In the genomic region with DNA sequence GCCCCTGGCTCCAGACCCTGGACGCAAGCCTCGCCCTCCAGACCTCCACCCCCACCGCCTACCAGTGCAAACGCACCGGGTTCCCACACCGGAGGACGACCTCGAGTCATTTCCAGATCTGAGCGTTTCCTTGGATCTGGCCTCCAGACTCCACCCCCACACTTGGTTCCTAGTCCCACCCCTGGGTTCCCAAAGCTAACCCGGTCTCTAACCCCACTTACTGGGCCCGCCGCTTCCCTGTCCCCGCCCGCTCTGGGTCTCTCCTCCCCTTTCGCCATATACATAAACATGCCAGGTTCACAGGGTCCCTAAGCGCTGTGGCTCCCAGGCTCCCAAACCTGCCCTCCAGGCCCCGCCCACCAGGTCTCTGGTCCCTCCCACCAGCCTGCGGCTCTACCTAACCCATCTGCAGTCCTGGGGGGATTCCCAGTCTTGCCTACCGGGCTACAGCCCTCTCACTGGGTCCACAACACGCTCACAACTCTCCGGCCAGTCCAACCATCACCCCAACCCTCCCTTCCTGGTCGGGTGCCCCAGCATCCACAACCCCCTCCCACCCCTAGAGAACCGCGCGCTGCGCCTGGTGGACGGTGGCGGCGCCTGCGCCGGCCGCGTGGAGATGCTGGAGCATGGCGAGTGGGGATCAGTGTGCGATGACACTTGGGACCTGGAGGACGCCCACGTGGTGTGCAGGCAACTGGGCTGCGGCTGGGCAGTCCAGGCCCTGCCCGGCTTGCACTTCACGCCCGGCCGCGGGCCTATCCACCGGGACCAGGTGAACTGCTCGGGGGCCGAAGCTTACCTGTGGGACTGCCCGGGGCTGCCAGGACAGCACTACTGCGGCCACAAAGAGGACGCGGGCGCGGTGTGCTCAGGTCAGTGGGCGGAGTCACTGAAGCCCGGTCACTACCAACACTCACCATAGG, we compare ENCODE assay signal across 8 cellular contexts. TPM values are rescaled to one million over a fixed set of nuclear protein-coding genes. Genes with fewer than 3 reads are reported as not detected.
DNase-seq lines count a peak whose midpoint lies in the region; ATAC-seq and TF ChIP-seq lines count a peak whose summit lies in the region.

No MANE protein-coding gene starts in this region.

- TF ChIP-seq CTCF in OCI-LY1 (IDR thresholded peaks at IDR 0.05; ENCODE audit: low read length) (no peak), epithelial cell of proximal tubule (conservative IDR thresholded peaks at IDR 0.05; ENCODE audit: low read depth, low read length) (no peak), neural progenitor cell (IDR thresholded peaks at IDR 0.05) (no peak)

- ATAC-seq in HG03097 (IDR thresholded peaks at IDR 0.05; ENCODE audit: low FRiP score, unreplicated experiment), result no peak

- no peak overlapping the region for H3K27ac ChIP-seq in BLaER1 treated with 17β-estradiol and CSF1 and Interleukin-3, amounts not matched to agents 10 nM and 100 nM
- H3K27ac ChIP-seq in OCI-LY1 (ENCODE audit: low read depth, low read length, poor library complexity, severe bottlenecking), result no peak overlapping the region
- no peak overlapping the region for H3K27ac ChIP-seq in neural progenitor cell

- H3K36me3 ChIP-seq in BLaER1 treated with 17β-estradiol and CSF1 and Interleukin-3, amounts not matched to agents 10 nM and 100 nM, result no peaks in the 10 kb centered on the region
- H3K36me3 ChIP-seq in OCI-LY1 (ENCODE audit: insufficient read depth, low read length) (no peaks in the 10 kb centered on the region), neural progenitor cell (no peaks in the 10 kb centered on the region)

- peak overlapping the region in 8 of 10 experiments; percentile 5 to 60 (median 34); a peak in 9 of 20 replicates for H3K4me3 ChIP-seq in BLaER1 treated with 17β-estradiol and CSF1 and Interleukin-3, amounts not matched to agents 10 nM and 100 nM
- H3K4me3 ChIP-seq in OCI-LY1 (ENCODE audit: low read depth, low read length, poor library complexity, severe bottlenecking) (peak overlapping the region; percentile 63), epithelial cell of proximal tubule (ENCODE audit: low read depth, low read length) (peak overlapping the region; percentile 28), neural progenitor cell (peak overlapping the region; percentile 56)

- peaks cover 49% of the 10 kb centered on the region for H3K4me1 Mint-ChIP-seq in neural progenitor cell

- DNase-seq in epithelial cell of proximal tubule (ENCODE audit: low read depth), result no peak
- peak; percentile 67 for DNase-seq in neural progenitor cell (ENCODE audit: low spot score)
- DNase-seq in NCI-H2081 treated with DMSO at 0.1 percent for 48 hours (lab: John Stamatoyannopoulos, UW), result no peak
- no peak for DNase-seq in NCI-H2029 (lab: John Stamatoyannopoulos, UW)
- no peak for DNase-seq in stimulated activated CD4-positive, alpha-beta T cell treated with anti-CD3 and anti-CD28 coated beads, Interleukin-4, amount 100 ng/mL, for 4 hours

- H3K4me2 ChIP-seq in BLaER1 treated with 17β-estradiol and CSF1 and Interleukin-3, amounts not matched to agents 10 nM and 100 nM, result peak overlapping the region; percentile 57 to 96 (median 76)
- peak overlapping the region; percentile 79 for H3K4me2 ChIP-seq in OCI-LY1 (ENCODE audit: low read length)
- peak overlapping the region; percentile 93 for H3K4me2 ChIP-seq in neural progenitor cell

- no peak overlapping the region for H3K27ac Mint-ChIP-seq in neural progenitor cell

- H2AFZ ChIP-seq in OCI-LY1 (ENCODE audit: low read length), result no peak overlapping the region
- peak overlapping the region; percentile 63 for H2AFZ ChIP-seq in neural progenitor cell (replicated peaks)

- no peaks in the 10 kb centered on the region for H4K20me1 ChIP-seq in BLaER1 treated with 17β-estradiol and CSF1 and Interleukin-3, amounts not matched to agents 10 nM and 100 nM
- no peaks in the 10 kb centered on the region for H4K20me1 ChIP-seq in OCI-LY1 (ENCODE audit: insufficient read depth, low read length)
- H4K20me1 ChIP-seq in neural progenitor cell (ENCODE audit: low read depth), result peaks cover 12% of the 10 kb centered on the region

- peaks cover 51 to 73% (median 55%) of the 10 kb centered on the region in 10 experiments for H3K4me1 ChIP-seq in BLaER1 treated with 17β-estradiol and CSF1 and Interleukin-3, amounts not matched to agents 10 nM and 100 nM
- H3K4me1 ChIP-seq in OCI-LY1 (ENCODE audit: insufficient read depth, low read length, severe bottlenecking) (peaks cover 25% of the 10 kb centered on the region), neural progenitor cell (peaks cover 36% of the 10 kb centered on the region)

- H3K4me3 Mint-ChIP-seq in neural progenitor cell, result peak overlapping the region; percentile 79

- H3K9me2 ChIP-seq in OCI-LY1 (ENCODE audit: low read depth, low read length), result no peaks in the 10 kb centered on the region

- peak overlapping the region in 2 of 11 experiments; percentile 33 to 61; a peak in 1 of 22 replicates for H3K9ac ChIP-seq in BLaER1 treated with 17β-estradiol and CSF1 and Interleukin-3, amounts not matched to agents 10 nM and 100 nM
- H3K9ac ChIP-seq in OCI-LY1 (ENCODE audit: low read length) (peak overlapping the region; percentile 44; the same call in 1 of the 2 replicates), neural progenitor cell (no peak overlapping the region)

- no peaks in the 10 kb centered on the region for H3K36me3 Mint-ChIP-seq in neural progenitor cell

- H3K9me3 Mint-ChIP-seq in neural progenitor cell, result no peaks in the 10 kb centered on the region

- peaks cover 28 to 36% (median 32%) of the 10 kb centered on the region in 11 experiments for H3K27me3 ChIP-seq in BLaER1 treated with 17β-estradiol and CSF1 and Interleukin-3, amounts not matched to agents 10 nM and 100 nM
- H3K27me3 ChIP-seq in OCI-LY1 (ENCODE audit: insufficient read depth, low read length), result peaks cover 5% of the 10 kb centered on the region
- peaks cover 99% of the 10 kb centered on the region for H3K27me3 ChIP-seq in neural progenitor cell

- no peaks in the 10 kb centered on the region for H3F3A ChIP-seq in OCI-LY1 (ENCODE audit: insufficient read depth, low read length)
- H3F3A ChIP-seq in neural progenitor cell (ENCODE audit: low read depth), result peaks cover 20% of the 10 kb centered on the region

- peaks cover 31% of the 10 kb centered on the region for H3K27me3 Mint-ChIP-seq in neural progenitor cell (ENCODE audit: insufficient read depth, low read depth)

- no peaks in the 10 kb centered on the region for H3K9me3 ChIP-seq in BLaER1 treated with 17β-estradiol and CSF1 and Interleukin-3, amounts not matched to agents 10 nM and 100 nM (replicated peaks in 1 of 11)
- no peaks in the 10 kb centered on the region for H3K9me3 ChIP-seq in OCI-LY1 (ENCODE audit: low read length)
- H3K9me3 ChIP-seq in neural progenitor cell (ENCODE audit: low read depth), result no peaks in the 10 kb centered on the region

- H3K79me2 ChIP-seq in OCI-LY1 (ENCODE audit: insufficient read depth, low read length) (no peaks in the 10 kb centered on the region), neural progenitor cell (ENCODE audit: low read depth) (no peaks in the 10 kb centered on the region)

RNA-seq across cellular contexts. Expression of gene CD6, which starts 36.8 kb away (rescaled TPM):
- total RNA-seq in epithelial cell of proximal tubule (0.23 TPM in 1 of 2 replicates, not detected in the other), neural progenitor cell (ENCODE audit: low replicate concordance) (not detected in 2 replicates)

RNA-seq across cellular contexts. Expression of gene SLC15A3, which starts 56.3 kb away (rescaled TPM):
- 0.43 and 0.86 TPM in 2 replicates for total RNA-seq in epithelial cell of proximal tubule
- 1.4 and 3.3 TPM in 2 replicates for total RNA-seq in neural progenitor cell (ENCODE audit: low replicate concordance)
